In the genomic region with DNA sequence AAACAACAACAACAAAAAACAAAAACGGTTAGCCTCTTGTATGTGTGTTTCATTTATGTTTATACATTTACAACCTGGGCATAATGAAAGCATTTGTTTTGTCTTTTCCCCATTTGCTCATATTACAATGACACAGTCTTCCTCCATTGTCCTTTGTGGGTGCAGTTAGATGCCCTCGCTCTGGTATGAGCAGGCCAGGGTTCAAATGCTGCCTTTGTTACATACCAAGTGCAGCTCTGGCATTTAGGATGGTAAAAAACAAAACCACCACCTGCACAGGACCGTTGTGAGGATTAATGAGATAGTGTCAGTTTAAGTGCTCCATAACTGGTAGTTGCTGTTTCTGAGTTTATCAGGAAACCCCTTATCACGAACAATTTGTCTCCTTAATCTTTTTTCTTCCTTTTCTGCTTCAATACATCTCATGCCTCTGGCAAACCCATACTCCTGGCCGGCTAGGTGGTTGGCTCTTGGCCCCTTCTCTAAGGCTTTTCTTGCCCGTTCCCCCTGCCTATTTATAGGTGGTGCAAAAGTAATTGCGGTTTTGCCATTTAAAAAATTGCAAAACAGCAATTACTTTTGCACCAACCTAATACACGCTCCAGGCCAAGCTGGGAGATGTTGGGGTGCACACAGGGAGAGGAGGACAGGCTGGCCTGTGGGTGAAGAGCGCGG, we compare ENCODE assay signal across 8 cellular contexts. TPM values are rescaled to one million over a fixed set of nuclear protein-coding genes. Genes with fewer than 3 reads are reported as not detected.
A peak's percentile ranks its signal among the peaks of the same experiment; 100 is the strongest.
DNase-seq lines count a peak whose midpoint lies in the region; ATAC-seq and TF ChIP-seq lines count a peak whose summit lies in the region.

No MANE protein-coding gene starts in this region.

- H3K79me2 ChIP-seq in neural cell (replicated peaks; ENCODE audit: insufficient read depth, low read length): no peaks in the 10 kb centered on the region

- TF ChIP-seq RAD21 in neural cell (conservative IDR thresholded peaks at IDR 0.05): no peak

- WGBS in HUES64: 76% methylated on average over 7 of the region's 10 CpGs

- H3K4me1 Mint-ChIP-seq in endothelial cell (ENCODE audit: unreplicated experiment): peaks cover 8% of the 10 kb centered on the region

- no peak for TF ChIP-seq EP300 in neural cell (conservative IDR thresholded peaks at IDR 0.05; ENCODE audit: poor library complexity, severe bottlenecking)

- ATAC-seq in GM21786 (IDR thresholded peaks at IDR 0.05; ENCODE audit: unreplicated experiment): no peak

- no peak for TF ChIP-seq CTCF in AG09309 (IDR thresholded peaks at IDR 0.05; ENCODE audit: control insufficient read depth, insufficient read depth, low read depth, low read length, missing control alignments)
- no peak for TF ChIP-seq CTCF in neural cell (IDR thresholded peaks at IDR 0.05; ENCODE audit: poor library complexity, severe bottlenecking)
- TF ChIP-seq CTCF in endothelial cell (IDR thresholded peaks at IDR 0.05; ENCODE audit: unreplicated experiment): no peak

- H3K4me3 ChIP-seq in AG09309 (ENCODE audit: control insufficient read depth, low read depth, low read length) (peak overlapping the region; percentile 64), HUES64 (ENCODE audit: low read length) (peak overlapping the region; percentile 79), neural cell (ENCODE audit: low read length) (peak overlapping the region; percentile 67)
- peak overlapping the region; percentile 67 for H3K4me3 ChIP-seq in effector memory CD4-positive, alpha-beta T cell (ENCODE audit: insufficient read depth, low read depth, low read length, poor library complexity, severe bottlenecking)

- H3K27ac ChIP-seq in HUES64 (ENCODE audit: low read depth, low read length) (peak overlapping the region; percentile 25; the same call in 1 of the 2 replicates), neural cell (ENCODE audit: low read length) (no peak overlapping the region)
- no peak overlapping the region for H3K27ac ChIP-seq in effector memory CD4-positive, alpha-beta T cell (ENCODE audit: insufficient read depth, low read length, poor library complexity, severe bottlenecking)

- H2AFZ ChIP-seq in neural cell (ENCODE audit: low read depth, low read length): peak overlapping the region; percentile 79

- no peak overlapping the region for H3K4me3 Mint-ChIP-seq in endothelial cell (ENCODE audit: unreplicated experiment)

- H3K9ac ChIP-seq in HUES64 (ENCODE audit: low read depth, low read length) (peak overlapping the region; percentile 82), neural cell (ENCODE audit: low read length) (peak overlapping the region; percentile 64)

- H3F3A ChIP-seq in neural cell (ENCODE audit: insufficient read depth, low read length, poor library complexity, severe bottlenecking): no peaks in the 10 kb centered on the region

- H3K27me3 ChIP-seq in HUES64 (ENCODE audit: insufficient read depth, low read length) (no peaks in the 10 kb centered on the region), neural cell (ENCODE audit: insufficient read depth, low read depth, low read length) (no peaks in the 10 kb centered on the region)
- H3K27me3 ChIP-seq in effector memory CD4-positive, alpha-beta T cell (replicated peaks; ENCODE audit: control insufficient read depth, insufficient read depth, low read length, poor library complexity, severe bottlenecking): no peaks in the 10 kb centered on the region

- peaks cover 17% of the 10 kb centered on the region for H3K4me1 ChIP-seq in HUES64 (ENCODE audit: insufficient read depth, low read length)
- peaks cover 11% of the 10 kb centered on the region for H3K4me1 ChIP-seq in effector memory CD4-positive, alpha-beta T cell (ENCODE audit: control insufficient read depth, insufficient read depth, low read length, poor library complexity, severe bottlenecking)

- H3K27ac Mint-ChIP-seq in endothelial cell (ENCODE audit: unreplicated experiment): no peak overlapping the region

- DNase-seq in AG09309 (ENCODE audit: low read depth) (no peak), GM03348 (ENCODE audit: low spot score) (no peak), endothelial cell (ENCODE audit: low spot score) (no peak)
- no peak for DNase-seq in effector memory CD4-positive, alpha-beta T cell
- no peak for DNase-seq in activated CD8-positive, alpha-beta memory T cell treated with anti-CD3 and anti-CD28 coated beads, Interleukin-2, amount 50 U/mL, for 4 hours

- H3K9me2 ChIP-seq in neural cell (ENCODE audit: insufficient read depth, low read length): no peaks in the 10 kb centered on the region

- H4K20me1 ChIP-seq in neural cell (ENCODE audit: insufficient read depth): no peaks in the 10 kb centered on the region

- no peaks in the 10 kb centered on the region for H3K27me3 Mint-ChIP-seq in endothelial cell (ENCODE audit: unreplicated experiment)

- no peaks in the 10 kb centered on the region for H3K9me3 Mint-ChIP-seq in endothelial cell (ENCODE audit: unreplicated experiment)

- H3K9me3 ChIP-seq in HUES64 (ENCODE audit: insufficient read depth, low read depth, low read length) (no peaks in the 10 kb centered on the region), neural cell (ENCODE audit: low read length) (no peaks in the 10 kb centered on the region)
- no peaks in the 10 kb centered on the region for H3K9me3 ChIP-seq in effector memory CD4-positive, alpha-beta T cell (ENCODE audit: control insufficient read depth, low read length)

- H3K36me3 ChIP-seq in HUES64 (ENCODE audit: insufficient read depth, low read length) (peaks cover 4% of the 10 kb centered on the region; the same call in 1 of the 2 replicates), neural cell (ENCODE audit: insufficient read depth, low read length) (no peaks in the 10 kb centered on the region)
- no peaks in the 10 kb centered on the region for H3K36me3 ChIP-seq in effector memory CD4-positive, alpha-beta T cell (ENCODE audit: control insufficient read depth, insufficient read depth, low read length)

- no peaks in the 10 kb centered on the region for H3K36me3 Mint-ChIP-seq in endothelial cell (ENCODE audit: low read depth, unreplicated experiment)

- H3K4me2 ChIP-seq in neural cell (ENCODE audit: low read length): no peak overlapping the region

TF ChIP-seq in neural cell, 6 proteins besides CTCF, POLR2A, EP300 and RAD21:
- TF ChIP-seq SMC3 (conservative IDR thresholded peaks at IDR 0.05; ENCODE audit: poor library complexity) (no peak), EZH2 (IDR thresholded peaks at IDR 0.05; ENCODE audit: borderline replicate concordance, insufficient read depth, low read length, poor library complexity, severe bottlenecking) (no peak), POLR2AphosphoS5 (IDR thresholded peaks at IDR 0.05) (no peak)

RNA-seq across cellular contexts. Expression of a gene that starts 18.6 kb away (rescaled TPM):
- not detected for polyA plus RNA-seq in HUES64 (2013, experiment 1 of 2)
- 0.32 TPM for polyA plus RNA-seq in HUES64 (2013, experiment 2 of 2)
- polyA plus RNA-seq in neural cell: 2.9 and 3.6 TPM in 2 replicates
- polyA minus RNA-seq in neural cell: 1.3 and 1.7 TPM in 2 replicates
- total RNA-seq in endothelial cell (ENCODE audit: unreplicated experiment): 0.46 TPM

RNA-seq across cellular contexts. Expression of a gene that starts 21.0 kb away (rescaled TPM):
- 35.0 TPM for polyA plus RNA-seq in HUES64 (2013, experiment 1 of 2)
- polyA plus RNA-seq in HUES64 (2013, experiment 2 of 2): 34.2 TPM
- 89.0 and 92.8 TPM in 2 replicates for polyA plus RNA-seq in neural cell
- 123 and 139 TPM in 2 replicates for polyA minus RNA-seq in neural cell
- total RNA-seq in endothelial cell (ENCODE audit: unreplicated experiment): 36.3 TPM

RNA-seq across cellular contexts. Expression of a gene that starts 27.5 kb away (rescaled TPM):
- polyA plus RNA-seq in HUES64 (2013, experiment 1 of 2): 8.4 TPM
- polyA plus RNA-seq in HUES64 (2013, experiment 2 of 2): 10.3 TPM
- polyA plus RNA-seq in neural cell: 21.7 and 24.0 TPM in 2 replicates
- polyA minus RNA-seq in neural cell: 29.2 and 30.3 TPM in 2 replicates
- total RNA-seq in endothelial cell (ENCODE audit: unreplicated experiment): 6.8 TPM

RNA-seq across cellular contexts. Expression of a gene that starts 37.3 kb away (rescaled TPM):
- 8.9 TPM for polyA plus RNA-seq in HUES64 (2013, experiment 1 of 2)
- 9.2 TPM for polyA plus RNA-seq in HUES64 (2013, experiment 2 of 2)
- polyA plus RNA-seq in neural cell: 12.1 and 12.2 TPM in 2 replicates
- 21.9 and 23.2 TPM in 2 replicates for polyA minus RNA-seq in neural cell
- total RNA-seq in endothelial cell (ENCODE audit: unreplicated experiment): 23.8 TPM
